In genomic region chr16:76780556-76780955, GRCh38 we compare ENCODE assay signal across 18 cellular contexts.
A peak's percentile ranks its signal among the peaks of the same experiment; 100 is the strongest.
DNase-seq lines count a peak whose midpoint lies in the region; ATAC-seq and TF ChIP-seq lines count a peak whose summit lies in the region.
"Had no signal": no experiment of that assay in that cellular context is flagged by ENCODE, and none has a peak within 500 bp of the region (broad histone marks: within the 10 kb centered on the region; RNA-seq: fewer than 3 reads in every experiment).

No MANE protein-coding gene starts in this region.

- H3K27ac Mint-ChIP-seq in T-helper 17 cell = no peak overlapping the region
- no peak overlapping the region for H3K27ac Mint-ChIP-seq in activated naive CD8-positive, alpha-beta T cell treated with anti-CD3 and anti-CD28 coated beads, Interleukin-2, amount 50 U/mL, for 24 hours

- H3K4me3 ChIP-seq in NB4 (ENCODE audit: low read depth, low read length) = no peak overlapping the region
- H3K4me3 ChIP-seq: GM23248, Peyer's patch had no signal

- H3K4me1 Mint-ChIP-seq in T-helper 17 cell = no peaks in the 10 kb centered on the region
- no peaks in the 10 kb centered on the region for H3K4me1 Mint-ChIP-seq in activated naive CD8-positive, alpha-beta T cell treated with anti-CD3 and anti-CD28 coated beads, Interleukin-2, amount 50 U/mL, for 24 hours

- peaks cover 14% of the 10 kb centered on the region for H3K9me3 Mint-ChIP-seq in activated naive CD8-positive, alpha-beta T cell treated with anti-CD3 and anti-CD28 coated beads, Interleukin-2, amount 50 U/mL, for 24 hours

- H3K4me3 Mint-ChIP-seq in T-helper 17 cell = no peak overlapping the region
- no peak overlapping the region for H3K4me3 Mint-ChIP-seq in activated naive CD8-positive, alpha-beta T cell treated with anti-CD3 and anti-CD28 coated beads, Interleukin-2, amount 50 U/mL, for 24 hours

- H3K27ac ChIP-seq in epithelial cell of prostate = peak overlapping the region; percentile 55
- H3K27ac ChIP-seq: GM23248, Peyer's patch had no signal

- TF ChIP-seq POLR2A in NB4 (IDR thresholded peaks at IDR 0.05; ENCODE audit: extremely low read depth, insufficient read length) = no peak

- DNase-seq in NB4 (ENCODE audit: low read depth) = peak; percentile 19
- peak; percentile 3 to 5 for DNase-seq in SHP77 (lab: John Stamatoyannopoulos, UW)
- DNase-seq in epithelial cell of prostate (ENCODE audit: low read depth, low spot score) = peak; percentile 66
- peak; percentile 71 for DNase-seq in renal cortical epithelial cell (ENCODE audit: low read depth)
- DNase-seq in DMS79 (lab: John Stamatoyannopoulos, UW) = no peak
- DNase-seq in T-helper 17 cell = no peak
- no peak for DNase-seq in activated naive CD8-positive, alpha-beta T cell treated with anti-CD3 and anti-CD28 coated beads, Interleukin-2, amount 50 U/mL, for 24 hours
- DNase-seq: ACHN, Caco-2, DMS153, EL, GM23248, NCI-H1048, NCI-H1436 treated with DMSO at 0.1 percent for 48 hours, NCI-H2029 treated with DMSO at 0.1 percent for 48 hours, NCI-H82, Peyer's patch had no signal

- no peaks in the 10 kb centered on the region for H3K9me3 ChIP-seq in T-helper 17 cell (ENCODE audit: control insufficient read depth, low read length, poor library complexity, severe bottlenecking)
- H3K9me3 ChIP-seq: Caco-2, Peyer's patch had no signal

- no peak for TF ChIP-seq CTCF in NB4 (IDR thresholded peaks at IDR 0.05; ENCODE audit: low read depth, low read length)

- no peak for ATAC-seq in T-helper 17 cell
- no peak for ATAC-seq in activated naive CD8-positive, alpha-beta T cell treated with anti-CD3 and anti-CD28 coated beads, Interleukin-2, amount 50 U/mL, for 24 hours
- ATAC-seq: HCT116 had no signal

- no peaks in the 10 kb centered on the region for H3K27me3 Mint-ChIP-seq in T-helper 17 cell
- no peaks in the 10 kb centered on the region for H3K27me3 Mint-ChIP-seq in activated naive CD8-positive, alpha-beta T cell treated with anti-CD3 and anti-CD28 coated beads, Interleukin-2, amount 50 U/mL, for 24 hours

- H3K36me3 Mint-ChIP-seq in T-helper 17 cell (ENCODE audit: low read depth) = no peaks in the 10 kb centered on the region
- no peaks in the 10 kb centered on the region for H3K36me3 Mint-ChIP-seq in activated naive CD8-positive, alpha-beta T cell treated with anti-CD3 and anti-CD28 coated beads, Interleukin-2, amount 50 U/mL, for 24 hours (ENCODE audit: low read depth)

Comparison
In these comparisons a context has a peak if more than half of its experiments do, and no peak if none do; other contexts are left out.
1. DNase-seq: peak in NB4 (single experiment), SHP77 (2 of 2), epithelial cell of prostate (single experiment) and renal cortical epithelial cell (single experiment); none in DMS79 (single experiment), T-helper 17 cell (0 of 3) and activated naive CD8-positive, alpha-beta T cell treated with anti-CD3 and anti-CD28 coated beads, Interleukin-2, amount 50 U/mL, for 24 hours (single experiment).